ENCODE assay signal across 23 cellular contexts in the genomic region with DNA sequence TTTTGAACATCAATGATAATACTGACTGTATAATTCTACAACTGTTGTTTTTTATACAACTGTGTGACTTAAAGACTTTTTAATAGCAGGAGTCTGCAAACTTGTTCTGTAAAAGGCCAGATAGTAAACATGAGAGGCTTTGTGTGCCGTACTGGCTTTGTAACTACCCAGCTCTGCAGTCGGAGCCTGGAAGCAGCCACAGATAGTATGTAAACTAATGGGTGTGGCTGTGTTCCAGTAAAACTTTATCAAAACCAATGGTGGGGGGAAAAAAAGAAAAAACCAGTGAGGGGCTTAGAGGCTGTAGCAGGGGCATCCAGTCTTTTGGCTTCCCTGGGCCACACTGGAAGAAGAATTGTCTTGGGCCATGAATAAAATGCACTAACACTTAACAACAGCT.
"Had no signal": no experiment of that assay in that cellular context is flagged by ENCODE, and none has a peak within 500 bp of the region (broad histone marks: within the 10 kb centered on the region; RNA-seq: fewer than 3 reads in every experiment).

No MANE protein-coding gene starts in this region.

- DNase-seq: central memory CD4-positive, alpha-beta T cell; dermis blood vessel endothelial cell; effector memory CD4-positive, alpha-beta T cell; foreskin melanocyte; glutamatergic neuron; heart right ventricle; hypothalamus; naive thymus-derived CD4-positive, alpha-beta T cell; nucleus accumbens; posterior cingulate gyrus; sigmoid colon; spleen; stimulated activated CD4-positive, alpha-beta T cell treated with anti-CD3 and anti-CD28 coated beads, Interleukin-4, amount 100 ng/mL, for 4 hours; upper lobe of right lung; uterus had no signal

- H3K4me1 ChIP-seq: esophagus muscularis mucosa, right atrium auricular region, sigmoid colon, tibial nerve, upper lobe of right lung had no signal

- ATAC-seq: left lobe of liver; naive thymus-derived CD4-positive, alpha-beta T cell; stimulated activated memory B cell treated with anti-CD40 and anti-IgM and Interleukin-4, amounts not matched to agents 10 μg/mL and 1 μg/mL and 100 μg/mL, for 72 hours; upper lobe of right lung had no signal

- H3K36me3 ChIP-seq: uterus had no signal

- H3K27me3 ChIP-seq: esophagus muscularis mucosa, heart right ventricle, right atrium auricular region, sigmoid colon, spleen, tibial nerve, upper lobe of right lung, uterus had no signal

- H3K4me3 ChIP-seq: coronary artery, esophagus muscularis mucosa, heart right ventricle, lung, right atrium auricular region, sigmoid colon, spleen, thoracic aorta, tibial nerve, upper lobe of right lung, uterus had no signal

- H3K9me3 ChIP-seq: esophagus muscularis mucosa, heart right ventricle, right atrium auricular region, sigmoid colon, spleen, thoracic aorta, tibial nerve, upper lobe of right lung, uterus had no signal

- H3K27ac ChIP-seq: coronary artery, esophagus muscularis mucosa, heart right ventricle, right atrium auricular region, sigmoid colon, spleen, thoracic aorta, tibial nerve, upper lobe of right lung, uterus had no signal
